In the genomic region with DNA sequence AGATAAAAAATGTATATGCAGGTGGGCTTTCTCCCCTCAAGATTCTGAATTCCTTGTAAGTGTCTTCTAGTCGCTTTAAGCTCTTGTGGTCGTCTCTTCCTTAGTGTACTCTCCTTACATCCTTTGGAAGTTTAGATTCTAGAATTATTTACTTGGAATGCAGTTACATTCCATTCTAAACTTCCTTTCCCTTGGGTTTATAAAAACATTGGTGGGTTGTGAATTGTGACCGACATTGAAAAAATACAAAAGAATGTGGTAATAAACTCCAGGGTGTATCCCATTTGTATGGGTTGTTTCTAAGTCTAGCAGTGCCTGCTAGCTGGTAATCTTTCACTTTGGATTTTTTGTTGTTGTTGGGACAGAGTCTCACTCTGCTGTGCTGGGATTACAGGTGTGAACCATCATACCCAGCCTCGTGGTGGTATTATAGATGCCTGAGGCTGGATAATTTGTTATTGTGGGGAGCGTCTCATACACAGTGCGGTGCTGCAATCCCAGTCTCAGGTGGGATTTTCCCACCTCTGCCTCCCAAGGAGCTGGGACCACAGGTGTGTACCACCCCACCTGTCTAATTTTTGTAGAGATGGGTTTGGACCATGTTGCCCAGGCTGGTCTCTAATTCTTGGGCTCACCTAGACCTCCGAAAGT, we compare ENCODE assay signal across 1 cellular context.
TF ChIP-seq lines count a peak whose summit lies in the region.

No MANE protein-coding gene starts in this region.

TF ChIP-seq in HCT116, 20 proteins besides CTCF, POLR2A, EP300 and RAD21 (continued from another document):
- TF ChIP-seq YY1 (IDR thresholded peaks at IDR 0.05; ENCODE audit: extremely low read depth, insufficient replicate concordance, low read depth, low read length), result no peak
